ENCODE assay signal across 13 cellular contexts in genomic region chr17:50596191-50597037, GRCh38. TPM values are rescaled to one million over a fixed set of nuclear protein-coding genes. Genes with fewer than 3 reads are reported as not detected.
DNase-seq lines count a peak whose midpoint lies in the region; ATAC-seq, FAIRE-seq and TF ChIP-seq lines count a peak whose summit lies in the region.
"Had no signal": no experiment of that assay in that cellular context is flagged by ENCODE, and none has a peak within 500 bp of the region (broad histone marks: within the 10 kb centered on the region; RNA-seq: fewer than 3 reads in every experiment).

No MANE protein-coding gene starts in this region.

- no peak overlapping the region for H3K27ac ChIP-seq in HepG2 (ENCODE audit: extremely low read length, insufficient read depth, low read length)
- H3K27ac ChIP-seq: SJCRH30 had no signal

- TF ChIP-seq EP300 in HepG2 (IDR thresholded peaks at IDR 0.05; ENCODE audit: low read depth in 2 of 2, low read length in 2 of 2), result no peak
- TF ChIP-seq EP300 in HepG2 (CRISPR knock-in tag; IDR thresholded peaks at IDR 0.05; ENCODE audit: borderline replicate concordance), result no peak

- WGBS in HepG2 (ENCODE audit: low lambda C conversion rate), result 23% methylated on average over 24 of the region's 34 CpGs

- H3K27ac Mint-ChIP-seq in CD14-positive monocyte, result peak overlapping the region in 1 of 7 donors; percentile 37
- no peak overlapping the region for H3K27ac Mint-ChIP-seq in activated T-helper 2 cell treated with anti-CD3 and anti-CD28 coated beads, Interferon-gamma antibody, Interleukin-2, Interleukin-4, amounts not matched to agents 10 μg/mL and 5 μg/mL and 100 μg/mL, durations not matched to agents 14 hours and 24 hours and 36 hours
- no peak overlapping the region for H3K27ac Mint-ChIP-seq in T-helper 17 cell

- H3K27me3 ChIP-seq in HAP-1 (ENCODE audit: low read depth) (peaks cover 6% of the 10 kb centered on the region; the same call in 1 of the 2 replicates), HepG2 (ENCODE audit: control insufficient read depth in 1 of 2, insufficient read depth in 2 of 2, low read length in 2 of 2) (peaks cover 43 to 90% of the 10 kb centered on the region in 2 experiments; a peak in 4 of 5 replicates)
- H3K27me3 ChIP-seq: SJCRH30 had no signal

- no peak overlapping the region for H3K4me2 ChIP-seq in HepG2 (ENCODE audit: low read depth, low read length)

- H3K36me3 ChIP-seq in HAP-1 (replicated peaks), result no peaks in the 10 kb centered on the region
- no peaks in the 10 kb centered on the region; a peak in 1 of 5 replicates for H3K36me3 ChIP-seq in HepG2 (replicated peaks in 1 of 2; ENCODE audit: control insufficient read depth in 1 of 2, insufficient read depth in 2 of 2, low read length in 2 of 2)
- H3K36me3 ChIP-seq: SJCRH30 had no signal

- ATAC-seq in HepG2, result peak; percentile 66
- no peak for ATAC-seq in HG02852 (IDR thresholded peaks at IDR 0.05; ENCODE audit: unreplicated experiment)
- ATAC-seq in HG03139 (IDR thresholded peaks at IDR 0.05; ENCODE audit: unreplicated experiment), result no peak
- ATAC-seq in T-helper 17 cell, result no peak
- ATAC-seq: HCT116 had no signal

- H3K4me1 ChIP-seq in HAP-1, result no peaks in the 10 kb centered on the region
- 0 out of 2 replicates have a peak, but pooled peaks cover 12% of the 10 kb centered on the region for H3K4me1 ChIP-seq in HepG2 (ENCODE audit: insufficient read depth, low read length)

- DNase-seq in CD14-positive monocyte (ENCODE audit: low spot score) (no peak), HAP-1 (ENCODE audit: low spot score in 2 of 2) (peak; percentile 5 to 56), choroid plexus epithelial cell (ENCODE audit: low read depth) (peak; percentile 4), HepG2 (ENCODE audit: low spot score) (no peak), T-helper 17 cell (no peak)
- DNase-seq in activated T-helper 2 cell treated with anti-CD3 and anti-CD28 coated beads, Interferon-gamma antibody, Interleukin-2, Interleukin-4, amounts not matched to agents 10 μg/mL and 5 μg/mL and 100 μg/mL, durations not matched to agents 14 hours and 24 hours and 36 hours (ENCODE audit: low spot score), result no peak
- DNase-seq: activated naive CD4-positive, alpha-beta T cell; cortex of kidney; SJCRH30 had no signal

- H3K9ac ChIP-seq in HepG2 (ENCODE audit: insufficient read depth, low read depth, low read length), result no peak overlapping the region

- TF ChIP-seq CTCF in CD14-positive monocyte (IDR thresholded peaks at IDR 0.05) (peak; percentile 33), choroid plexus epithelial cell (conservative IDR thresholded peaks at IDR 0.05; ENCODE audit: low read depth, low read length) (peak; percentile 37), HepG2 (CRISPR knock-in tag; IDR thresholded peaks at IDR 0.05) (peak; percentile 67)

- no peaks in the 10 kb centered on the region for H3K79me2 ChIP-seq in HepG2 (ENCODE audit: insufficient read depth, low read length)

- H3K4me3 Mint-ChIP-seq in CD14-positive monocyte (no peak overlapping the region), T-helper 17 cell (no peak overlapping the region)
- H3K4me3 Mint-ChIP-seq in activated T-helper 2 cell treated with anti-CD3 and anti-CD28 coated beads, Interferon-gamma antibody, Interleukin-2, Interleukin-4, amounts not matched to agents 10 μg/mL and 5 μg/mL and 100 μg/mL, durations not matched to agents 14 hours and 24 hours and 36 hours (ENCODE audit: low read depth), result no peak overlapping the region

- in situ Hi-C loops in HAP-1 (cut with MboI; ENCODE audit: low sequenced_read_pairs), result no loop called here
- in situ Hi-C loops in HepG2 (cut with HindIII; ENCODE audit: extremely low pct_ligation_motif_present, low pct_unique_long_range_greater_than_20kb), result no loop called here

- no peak for TF ChIP-seq POLR2A in HepG2 (IDR thresholded peaks at IDR 0.05; ENCODE audit: insufficient read depth in 1 of 2, low read depth in 2 of 2, low read length in 2 of 2)

- CTCF ChIA-PET in HepG2 (lab: Yijun Ruan, JAX; ENCODE audit: low intra/inter-chr PET ratio, low total read pairs), result interaction anchor here (0.8 to 1.2 kb wide), 2 partner anchors 31 to 50 kb away, joined by 3 to 4 read pairs; partner anchors contain the start of gene SPATA20

- no peak for FAIRE-seq in HepG2 (lab: Jason Lieb, UNC)

- no peaks in the 10 kb centered on the region; the same call in 1 of the 2 replicates for H4K20me1 ChIP-seq in HepG2 (ENCODE audit: insufficient read depth, low read length)

- intact Hi-C loops in CD14-positive monocyte (cut with micrococcal nuclease), result no loop called here
- intact Hi-C loops in HepG2 (cut with micrococcal nuclease; ENCODE audit: unreplicated experiment), result no loop called here
- intact Hi-C loops in activated T-helper 2 cell treated with anti-CD3 and anti-CD28 coated beads, Interferon-gamma antibody, Interleukin-2, Interleukin-4, amounts not matched to agents 10 μg/mL and 5 μg/mL and 100 μg/mL, durations not matched to agents 14 hours and 24 hours and 36 hours (cut with micrococcal nuclease), result no loop called here

- H3K4me3 ChIP-seq in HAP-1, result no peak overlapping the region
- H3K4me3 ChIP-seq in choroid plexus epithelial cell (ENCODE audit: low read depth, low read length), result no peak overlapping the region
- H3K4me3 ChIP-seq in HepG2 (replicated peaks in 1 of 3; ENCODE audit: insufficient read depth in 1 of 3, low read depth in 2 of 3, low read length in 3 of 3), result no peak overlapping the region
- H3K4me3 ChIP-seq: SJCRH30 had no signal

- no peak overlapping the region for H2AFZ ChIP-seq in HepG2 (ENCODE audit: low read length)

- BruUV-seq in HepG2 (replicated peaks; lab: Mats Ljungman, UMichigan), result no TSS peak

- POLR2A ChIA-PET in HepG2 (lab: Yijun Ruan, JAX), result no interaction called here

- peak; percentile 24; the same call in 1 of the 2 replicates for TF ChIP-seq RAD21 in HepG2 (CRISPR knock-in tag; IDR thresholded peaks at IDR 0.05)

- H3K4me1 Mint-ChIP-seq in CD14-positive monocyte (peaks cover 11% of the 10 kb centered on the region), T-helper 17 cell (peaks cover 4% of the 10 kb centered on the region)
- no peaks in the 10 kb centered on the region for H3K4me1 Mint-ChIP-seq in activated T-helper 2 cell treated with anti-CD3 and anti-CD28 coated beads, Interferon-gamma antibody, Interleukin-2, Interleukin-4, amounts not matched to agents 10 μg/mL and 5 μg/mL and 100 μg/mL, durations not matched to agents 14 hours and 24 hours and 36 hours (ENCODE audit: low read depth)

- peaks cover 6 to 12% (median 9%) of the 10 kb centered on the region in 3 donors for H3K27me3 Mint-ChIP-seq in CD14-positive monocyte (ENCODE audit: low read depth in 3 of 3)
- H3K27me3 Mint-ChIP-seq in activated T-helper 2 cell treated with anti-CD3 and anti-CD28 coated beads, Interferon-gamma antibody, Interleukin-2, Interleukin-4, amounts not matched to agents 10 μg/mL and 5 μg/mL and 100 μg/mL, durations not matched to agents 14 hours and 24 hours and 36 hours (ENCODE audit: low read depth), result no peaks in the 10 kb centered on the region
- peaks cover 19% of the 10 kb centered on the region for H3K27me3 Mint-ChIP-seq in T-helper 17 cell

- H3K36me3 Mint-ChIP-seq in CD14-positive monocyte, result no peaks in the 10 kb centered on the region
- no peaks in the 10 kb centered on the region for H3K36me3 Mint-ChIP-seq in activated T-helper 2 cell treated with anti-CD3 and anti-CD28 coated beads, Interferon-gamma antibody, Interleukin-2, Interleukin-4, amounts not matched to agents 10 μg/mL and 5 μg/mL and 100 μg/mL, durations not matched to agents 14 hours and 24 hours and 36 hours (ENCODE audit: low read depth)
- H3K36me3 Mint-ChIP-seq in T-helper 17 cell (ENCODE audit: low read depth), result no peaks in the 10 kb centered on the region

- H3K9me3 Mint-ChIP-seq in CD14-positive monocyte, result no peaks in the 10 kb centered on the region
- H3K9me3 Mint-ChIP-seq in activated T-helper 2 cell treated with anti-CD3 and anti-CD28 coated beads, Interferon-gamma antibody, Interleukin-2, Interleukin-4, amounts not matched to agents 10 μg/mL and 5 μg/mL and 100 μg/mL, durations not matched to agents 14 hours and 24 hours and 36 hours, result no peaks in the 10 kb centered on the region

- H3K9me3 ChIP-seq in HAP-1, result no peaks in the 10 kb centered on the region
- H3K9me3 ChIP-seq in HepG2 (ENCODE audit: low read length), result no peaks in the 10 kb centered on the region
- no peaks in the 10 kb centered on the region for H3K9me3 ChIP-seq in T-helper 17 cell (ENCODE audit: control insufficient read depth, low read length, poor library complexity, severe bottlenecking)
- H3K9me3 ChIP-seq: SJCRH30 had no signal

RNA-seq across cellular contexts. Expression of gene CACNA1G, which starts 35.9 kb away (rescaled TPM):
- polyA plus RNA-seq in CD14-positive monocyte (not detected), HepG2 (2011; rRNA removed) (0.01 TPM in 1 of 2 replicates, not detected in the other)
- total RNA-seq in HepG2 (2016; rRNA removed; fragmentation: Illumina TruSeq; extraction: Trizol) (0.02 TPM in 1 of 2 replicates, not detected in the other), T-helper 17 cell (under 1 TPM; 0.05 to 0.18 TPM)
- not detected in 2 replicates for total RNA-seq in HepG2 (2016; cell fraction: cytosol; rRNA removed; fragmentation: Illumina TruSeq; extraction: Trizol; ENCODE audit: low read depth)
- not detected in 2 replicates for total RNA-seq in HepG2 (2016; cell fraction: insoluble cytoplasmic fraction; rRNA removed; fragmentation: Illumina TruSeq; extraction: Trizol)
- total RNA-seq in HepG2 (2016; cell fraction: membrane; rRNA removed; fragmentation: Illumina TruSeq; extraction: Trizol), result not detected in 2 replicates
- total RNA-seq in HepG2 (2016; cell fraction: nucleus; rRNA removed; fragmentation: Illumina TruSeq; extraction: Trizol), result not detected in 2 replicates
- polyA plus RNA-seq in HepG2 (2011; cell fraction: cytosol; rRNA removed), result 0.01 TPM in 1 of 2 replicates, not detected in the other
- 0.02 and 0.08 TPM in 2 replicates for polyA plus RNA-seq in HepG2 (2011; cell fraction: nucleus; rRNA removed)
- not detected in 2 replicates for polyA plus RNA-seq in HepG2 (2012)
- polyA plus RNA-seq in HepG2 (2016; cell fraction: cytosol; fragmentation: Illumina TruSeq; extraction: Trizol; ENCODE audit: low read depth), result not detected in 2 replicates
- not detected in 2 replicates for polyA plus RNA-seq in HepG2 (2016; cell fraction: insoluble cytoplasmic fraction; fragmentation: Illumina TruSeq; extraction: Trizol; ENCODE audit: low read depth)
- polyA plus RNA-seq in HepG2 (2016; cell fraction: membrane; fragmentation: Illumina TruSeq; extraction: Trizol; ENCODE audit: low read depth), result not detected in 2 replicates
- not detected in 2 replicates for polyA plus RNA-seq in HepG2 (2016; cell fraction: nucleus; fragmentation: Illumina TruSeq; extraction: Trizol; ENCODE audit: insufficient read depth, low read depth)
- not detected in 2 replicates for polyA minus RNA-seq in HepG2 (2011; rRNA and poly(A)+ RNA removed; ENCODE audit: low replicate concordance)
- not detected in 2 replicates for polyA minus RNA-seq in HepG2 (2011; cell fraction: cytosol; rRNA and poly(A)+ RNA removed)
- polyA minus RNA-seq in HepG2 (2011; cell fraction: nucleus; rRNA and poly(A)+ RNA removed), result not detected in 2 replicates
- not detected in 2 replicates for total RNA-seq in activated T-helper 2 cell treated with anti-CD3 and anti-CD28 coated beads, Interferon-gamma antibody, Interleukin-2, Interleukin-4, amounts not matched to agents 10 μg/mL and 5 μg/mL and 100 μg/mL, durations not matched to agents 14 hours and 24 hours and 36 hours
- total RNA-seq: glomerular endothelial cell had no signal

RNA-seq across cellular contexts. Expression of gene ABCC3, which starts 38.3 kb away (rescaled TPM):
- polyA plus RNA-seq in CD14-positive monocyte (10 to 100 TPM in 1 of 2 donors, 1 to 10 TPM in 1; 2.7 to 11.4 TPM), HepG2 (2011; rRNA removed) (50.5 and 50.7 TPM in 2 replicates)
- total RNA-seq in HepG2 (2016; rRNA removed; fragmentation: Illumina TruSeq; extraction: Trizol) (18.0 and 25.2 TPM in 2 replicates), T-helper 17 cell (10 to 100 TPM in 1 of 2 donors, 1 to 10 TPM in 1; 3.3 to 58.0 TPM)
- 13.3 and 13.8 TPM in 2 replicates for total RNA-seq in HepG2 (2016; cell fraction: cytosol; rRNA removed; fragmentation: Illumina TruSeq; extraction: Trizol; ENCODE audit: low read depth)
- 14.4 and 28.1 TPM in 2 replicates for total RNA-seq in HepG2 (2016; cell fraction: insoluble cytoplasmic fraction; rRNA removed; fragmentation: Illumina TruSeq; extraction: Trizol)
- total RNA-seq in HepG2 (2016; cell fraction: membrane; rRNA removed; fragmentation: Illumina TruSeq; extraction: Trizol), result 23.1 and 25.2 TPM in 2 replicates
- total RNA-seq in HepG2 (2016; cell fraction: nucleus; rRNA removed; fragmentation: Illumina TruSeq; extraction: Trizol), result 38.6 and 38.7 TPM in 2 replicates
- polyA plus RNA-seq in HepG2 (2011; cell fraction: cytosol; rRNA removed), result 19.0 and 24.0 TPM in 2 replicates
- polyA plus RNA-seq in HepG2 (2011; cell fraction: nucleus; rRNA removed), result 331 and 391 TPM in 2 replicates
- 15.7 and 38.4 TPM in 2 replicates for polyA plus RNA-seq in HepG2 (2012)
- 15.1 and 15.9 TPM in 2 replicates for polyA plus RNA-seq in HepG2 (2016; cell fraction: cytosol; fragmentation: Illumina TruSeq; extraction: Trizol; ENCODE audit: low read depth)
- polyA plus RNA-seq in HepG2 (2016; cell fraction: insoluble cytoplasmic fraction; fragmentation: Illumina TruSeq; extraction: Trizol; ENCODE audit: low read depth), result 17.3 and 21.5 TPM in 2 replicates
- polyA plus RNA-seq in HepG2 (2016; cell fraction: membrane; fragmentation: Illumina TruSeq; extraction: Trizol; ENCODE audit: low read depth), result 23.7 and 24.5 TPM in 2 replicates
- 84.3 and 87.4 TPM in 2 replicates for polyA plus RNA-seq in HepG2 (2016; cell fraction: nucleus; fragmentation: Illumina TruSeq; extraction: Trizol; ENCODE audit: insufficient read depth, low read depth)
- 73.4 and 78.1 TPM in 2 replicates for polyA minus RNA-seq in HepG2 (2011; rRNA and poly(A)+ RNA removed; ENCODE audit: low replicate concordance)
- 10.9 and 17.8 TPM in 2 replicates for polyA minus RNA-seq in HepG2 (2011; cell fraction: cytosol; rRNA and poly(A)+ RNA removed)
- 61.9 and 63.1 TPM in 2 replicates for polyA minus RNA-seq in HepG2 (2011; cell fraction: nucleus; rRNA and poly(A)+ RNA removed)
- not detected in 2 replicates for total RNA-seq in activated T-helper 2 cell treated with anti-CD3 and anti-CD28 coated beads, Interferon-gamma antibody, Interleukin-2, Interleukin-4, amounts not matched to agents 10 μg/mL and 5 μg/mL and 100 μg/mL, durations not matched to agents 14 hours and 24 hours and 36 hours

RNA-seq across cellular contexts. Expression of gene SPATA20, which starts 49.4 kb away (rescaled TPM):
- polyA plus RNA-seq in CD14-positive monocyte (10 to 100 TPM in 1 of 2 donors, 1 to 10 TPM in 1; 9.3 to 12.2 TPM), HepG2 (2011; rRNA removed) (36.1 and 38.1 TPM in 2 replicates)
- total RNA-seq in HepG2 (2016; rRNA removed; fragmentation: Illumina TruSeq; extraction: Trizol) (35.7 and 64.8 TPM in 2 replicates), T-helper 17 cell (10 to 100 TPM; 11.3 to 16.4 TPM)
- total RNA-seq in HepG2 (2016; cell fraction: cytosol; rRNA removed; fragmentation: Illumina TruSeq; extraction: Trizol; ENCODE audit: low read depth), result 38.7 and 45.5 TPM in 2 replicates
- total RNA-seq in HepG2 (2016; cell fraction: insoluble cytoplasmic fraction; rRNA removed; fragmentation: Illumina TruSeq; extraction: Trizol), result 31.6 and 65.5 TPM in 2 replicates
- 64.2 and 68.5 TPM in 2 replicates for total RNA-seq in HepG2 (2016; cell fraction: membrane; rRNA removed; fragmentation: Illumina TruSeq; extraction: Trizol)
- 65.8 and 68.8 TPM in 2 replicates for total RNA-seq in HepG2 (2016; cell fraction: nucleus; rRNA removed; fragmentation: Illumina TruSeq; extraction: Trizol)
- polyA plus RNA-seq in HepG2 (2011; cell fraction: cytosol; rRNA removed), result 16.3 and 29.3 TPM in 2 replicates
- polyA plus RNA-seq in HepG2 (2011; cell fraction: nucleus; rRNA removed), result 301 and 348 TPM in 2 replicates
- polyA plus RNA-seq in HepG2 (2012), result 22.4 and 25.0 TPM in 2 replicates
- 38.7 and 44.0 TPM in 2 replicates for polyA plus RNA-seq in HepG2 (2016; cell fraction: cytosol; fragmentation: Illumina TruSeq; extraction: Trizol; ENCODE audit: low read depth)
- polyA plus RNA-seq in HepG2 (2016; cell fraction: insoluble cytoplasmic fraction; fragmentation: Illumina TruSeq; extraction: Trizol; ENCODE audit: low read depth), result 36.7 and 39.9 TPM in 2 replicates
- 62.1 and 66.1 TPM in 2 replicates for polyA plus RNA-seq in HepG2 (2016; cell fraction: membrane; fragmentation: Illumina TruSeq; extraction: Trizol; ENCODE audit: low read depth)
- polyA plus RNA-seq in HepG2 (2016; cell fraction: nucleus; fragmentation: Illumina TruSeq; extraction: Trizol; ENCODE audit: insufficient read depth, low read depth), result 150 and 152 TPM in 2 replicates
- 11.3 and 57.4 TPM in 2 replicates for polyA minus RNA-seq in HepG2 (2011; rRNA and poly(A)+ RNA removed; ENCODE audit: low replicate concordance)
- 12.1 and 17.9 TPM in 2 replicates for polyA minus RNA-seq in HepG2 (2011; cell fraction: cytosol; rRNA and poly(A)+ RNA removed)
- polyA minus RNA-seq in HepG2 (2011; cell fraction: nucleus; rRNA and poly(A)+ RNA removed), result 52.6 and 68.2 TPM in 2 replicates
- 30.5 and 31.0 TPM in 2 replicates for total RNA-seq in activated T-helper 2 cell treated with anti-CD3 and anti-CD28 coated beads, Interferon-gamma antibody, Interleukin-2, Interleukin-4, amounts not matched to agents 10 μg/mL and 5 μg/mL and 100 μg/mL, durations not matched to agents 14 hours and 24 hours and 36 hours

Comparison
In these comparisons a context has a peak if more than half of its experiments do, and no peak if none do; other contexts are left out.
1. DNase-seq: peak in HAP-1 (2 of 2) and choroid plexus epithelial cell (single experiment); none in CD14-positive monocyte (single experiment), HepG2 (single experiment), activated T-helper 2 cell treated with anti-CD3 and anti-CD28 coated beads, Interferon-gamma antibody, Interleukin-2, Interleukin-4, amounts not matched to agents 10 μg/mL and 5 μg/mL and 100 μg/mL, durations not matched to agents 14 hours and 24 hours and 36 hours (single experiment) and T-helper 17 cell (0 of 3).
2. Peak in every context shown above with its lines, with median percentiles within 50 percentile points of each other: CTCF ChIP-seq.